Comparison of ENCODE assay signal across 8 cellular contexts in the genomic region with DNA sequence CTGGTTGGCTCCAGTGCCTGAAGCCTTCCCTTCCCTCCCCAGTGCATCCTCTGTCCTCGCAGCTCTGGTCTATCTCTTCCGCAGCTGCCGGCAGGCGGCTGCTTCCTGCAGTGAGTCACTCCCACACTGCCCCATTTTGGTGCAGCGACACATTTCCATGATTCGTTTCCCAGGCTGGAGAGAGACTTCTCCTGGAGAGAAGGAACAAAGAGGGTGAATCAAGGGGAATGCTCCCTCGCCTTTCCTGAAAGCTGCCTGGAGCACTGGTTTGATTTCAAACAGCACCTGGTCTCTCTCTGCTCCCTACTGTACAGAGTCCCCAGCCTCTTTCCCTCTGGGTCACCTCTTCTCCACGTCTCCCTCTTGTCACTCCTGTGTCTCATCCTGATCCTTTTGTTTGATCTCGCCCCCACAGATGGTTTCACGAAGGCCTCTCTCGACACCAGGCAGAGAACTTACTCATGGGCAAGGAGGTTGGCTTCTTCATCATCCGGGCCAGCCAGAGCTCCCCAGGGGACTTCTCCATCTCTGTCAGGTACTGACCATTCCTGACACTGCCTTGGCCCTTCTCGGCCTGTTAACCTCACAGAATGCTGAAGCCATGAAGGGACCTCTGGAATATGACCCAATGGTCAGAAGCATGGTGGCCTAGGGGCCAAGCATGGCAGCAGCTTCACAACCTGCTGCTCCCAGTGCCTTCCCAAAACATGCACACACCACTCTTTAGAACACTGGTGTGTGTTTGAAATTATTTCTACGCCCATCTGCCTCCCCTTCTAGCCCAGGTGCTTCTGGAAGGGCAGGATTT. TPM values are rescaled to one million over a fixed set of nuclear protein-coding genes. Genes with fewer than 3 reads are reported as not detected.
DNase-seq lines count a peak whose midpoint lies in the region; ATAC-seq, FAIRE-seq and TF ChIP-seq lines count a peak whose summit lies in the region.

Gene TMA7B (plus strand): TSS at position 758 of the 808 bp plus-strand sequence. CDS start 3,978 bp downstream, outside the sequence.

- no peaks in the 10 kb centered on the region for H3K9me3 Mint-ChIP-seq in IgD-negative memory B cell
- no peaks in the 10 kb centered on the region for H3K9me3 Mint-ChIP-seq in activated CD8-positive, alpha-beta T cell treated with anti-CD3 and anti-CD28 coated beads, Interleukin-2, amount 10 ng/mL, durations not matched to agents 7 days and 5 days (ENCODE audit: insufficient read depth)

- POLR2A ChIA-PET in activated CD8-positive, alpha-beta T cell treated with anti-CD3 and anti-CD28 coated beads, Interleukin-2, amount 10 ng/mL, durations not matched to agents 7 days and 5 days (lab: Charles Lee): interaction anchor here (1.2 to 1.5 kb wide), 2 partner anchors 17 to 26 kb away, joined by 3 read pairs; no protein-coding TSS in a partner anchor

- CTCF ChIA-PET in activated CD8-positive, alpha-beta T cell treated with anti-CD3 and anti-CD28 coated beads, Interleukin-2, amount 10 ng/mL, durations not matched to agents 7 days and 5 days (lab: Charles Lee): interaction anchor here (0.5 to 4.9 kb wide), 6 partner anchors 9 to 66 kb away, joined by 3 to 15 read pairs (median 5); no protein-coding TSS in a partner anchor

- no peaks in the 10 kb centered on the region for H3K36me3 ChIP-seq in small intestine (ENCODE audit: control insufficient read depth in 2 of 2, insufficient read depth in 2 of 2, low read length in 2 of 2)

- H3K4me3 Mint-ChIP-seq in IgD-negative memory B cell: peak within 1 kb of the TSS in 2 of 4 donors; percentile 41
- H3K4me3 Mint-ChIP-seq in activated CD8-positive, alpha-beta T cell treated with anti-CD3 and anti-CD28 coated beads, Interleukin-2, amount 10 ng/mL, durations not matched to agents 7 days and 5 days: peak within 1 kb of the TSS; percentile 60

- TF ChIP-seq CTCF in GM13976 (IDR thresholded peaks at IDR 0.05; ENCODE audit: borderline replicate concordance, control extremely low read depth, extremely low read depth, insufficient read depth, missing control alignments): no peak

- in situ Hi-C loops in GM13976 (cut with MboI; ENCODE audit: low sequenced_read_pairs, unreplicated experiment): no loop called here

- H3K4me1 ChIP-seq in small intestine (ENCODE audit: control insufficient read depth in 2 of 2, insufficient read depth in 1 of 2, low read depth in 1 of 2, low read length in 1 of 2): no peaks in the 10 kb centered on the region

- WGBS in small intestine, 3 donors: 55 to 60% (median 58%) methylated on average over 14 of the region's 14 CpGs

- H3K27me3 Mint-ChIP-seq in IgD-negative memory B cell: peaks cover 25% of the 10 kb centered on the region
- H3K27me3 Mint-ChIP-seq in activated CD8-positive, alpha-beta T cell treated with anti-CD3 and anti-CD28 coated beads, Interleukin-2, amount 10 ng/mL, durations not matched to agents 7 days and 5 days (ENCODE audit: low read depth): no peaks in the 10 kb centered on the region

- H3K36me3 Mint-ChIP-seq in IgD-negative memory B cell: peaks cover 11% of the 10 kb centered on the region
- H3K36me3 Mint-ChIP-seq in activated CD8-positive, alpha-beta T cell treated with anti-CD3 and anti-CD28 coated beads, Interleukin-2, amount 10 ng/mL, durations not matched to agents 7 days and 5 days (ENCODE audit: low read depth): peaks cover 92% of the 10 kb centered on the region

- peak; percentile 40 for ATAC-seq in activated CD8-positive, alpha-beta T cell treated with anti-CD3 and anti-CD28 coated beads, Interleukin-2, amount 10 ng/mL, durations not matched to agents 7 days and 5 days

- DNase-seq in AML-193 (lab: John Stamatoyannopoulos, UW) (peak; percentile 8 to 32), head of caudate nucleus (peak in 39 of 42 donors; percentile 15 to 82 (median 48)), small intestine (peak; percentile 42), OCI-M2 (lab: John Stamatoyannopoulos, UW; ENCODE audit: unreplicated experiment) (no peak), GM13976 (ENCODE audit: low spot score) (no peak), NCI-H1092 treated with DMSO at 0.1 percent for 48 hours (lab: John Stamatoyannopoulos, UW) (no peak)
- DNase-seq in activated CD8-positive, alpha-beta T cell treated with anti-CD3 and anti-CD28 coated beads, Interleukin-2, amount 10 ng/mL, durations not matched to agents 7 days and 5 days: peak; percentile 61

- H3K9me3 ChIP-seq in small intestine (ENCODE audit: control insufficient read depth, low read depth): no peaks in the 10 kb centered on the region

- FAIRE-seq in small intestine (lab: Jason Lieb, UNC): no peak

- no peak within 1 kb of the TSS for H3K4me3 ChIP-seq in small intestine (ENCODE audit: low read depth in 1 of 2, low read length in 2 of 2)

- peak within 1 kb of the TSS; percentile 63 to 74 (median 68) for H3K27ac Mint-ChIP-seq in IgD-negative memory B cell
- H3K27ac Mint-ChIP-seq in activated CD8-positive, alpha-beta T cell treated with anti-CD3 and anti-CD28 coated beads, Interleukin-2, amount 10 ng/mL, durations not matched to agents 7 days and 5 days: peak within 1 kb of the TSS; percentile 86

- H3K27ac ChIP-seq in small intestine (ENCODE audit: low read depth in 1 of 2, low read length in 1 of 2): peak within 1 kb of the TSS; percentile 21 to 80

- intact Hi-C loops in head of caudate nucleus (cut with DNase I): no loop called here

- no peaks in the 10 kb centered on the region for H3K27me3 ChIP-seq in small intestine (ENCODE audit: control insufficient read depth in 2 of 2, insufficient read depth in 2 of 2, low read length in 2 of 2)

- peaks cover 12 to 16% (median 15%) of the 10 kb centered on the region in 3 donors for H3K4me1 Mint-ChIP-seq in IgD-negative memory B cell
- H3K4me1 Mint-ChIP-seq in activated CD8-positive, alpha-beta T cell treated with anti-CD3 and anti-CD28 coated beads, Interleukin-2, amount 10 ng/mL, durations not matched to agents 7 days and 5 days (ENCODE audit: low read depth): peaks cover 87% of the 10 kb centered on the region

RNA-seq across cellular contexts. Expression of gene TMA7B, which starts in this region (rescaled TPM):
- polyA plus RNA-seq in IgD-negative memory B cell: 0.78 TPM
- 1 to 10 TPM; 8.6 to 8.7 TPM for total RNA-seq in activated CD8-positive, alpha-beta T cell treated with anti-CD3 and anti-CD28 coated beads, Interleukin-2, amount 10 ng/mL, durations not matched to agents 7 days and 5 days
- under 1 TPM in 2 of 3 donors, not detected in 1; 0.04 to 0.54 TPM for polyA plus RNA-seq in small intestine

Comparison
In these comparisons a context has a peak if more than half of its experiments do, and no peak if none do; other contexts are left out.
1. Peak in DNase-seq and H3K27ac ChIP-seq in small intestine; RNA of the gene not detected or under 1 TPM.
2. DNase-seq: peak in AML-193 (2 of 2), activated CD8-positive, alpha-beta T cell treated with anti-CD3 and anti-CD28 coated beads, Interleukin-2, amount 10 ng/mL, durations not matched to agents 7 days and 5 days (single experiment) and head of caudate nucleus (39 of 42); none in OCI-M2 (single experiment), GM13976 (single experiment) and NCI-H1092 treated with DMSO at 0.1 percent for 48 hours (single experiment).